ENCODE assay signal across 23 cellular contexts in the genomic region with DNA sequence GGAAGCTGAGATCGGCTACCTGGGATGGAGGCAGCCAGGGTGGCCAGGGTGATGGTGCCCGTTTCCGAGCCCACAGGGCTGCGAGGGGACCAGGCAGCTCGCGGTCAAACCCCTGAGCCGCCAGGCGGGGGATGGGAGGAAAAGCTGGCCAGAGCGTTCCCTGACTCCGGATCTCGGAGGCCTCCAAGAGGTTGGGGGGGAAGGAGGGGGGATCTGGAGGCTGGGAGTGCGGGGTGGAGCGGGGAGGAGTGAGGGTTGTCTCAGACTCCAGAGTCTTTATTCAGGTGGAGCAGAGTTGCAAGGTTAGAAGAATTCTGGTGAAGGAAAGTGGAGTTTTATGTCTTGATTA. TPM values are rescaled to one million over a fixed set of nuclear protein-coding genes. Genes with fewer than 3 reads are reported as not detected.
DNase-seq lines count a peak whose midpoint lies in the region; ATAC-seq, FAIRE-seq and TF ChIP-seq lines count a peak whose summit lies in the region.
"Had no signal": no experiment of that assay in that cellular context is flagged by ENCODE, and none has a peak within 500 bp of the region (broad histone marks: within the 10 kb centered on the region; RNA-seq: fewer than 3 reads in every experiment).

No MANE protein-coding gene starts in this region.

- H3K27me3 ChIP-seq in HUES64 (ENCODE audit: insufficient read depth, low read length) = peaks cover 58% of the 10 kb centered on the region

- H3K9me3 Mint-ChIP-seq in endothelial cell (ENCODE audit: unreplicated experiment) = peaks cover 4% of the 10 kb centered on the region

- peaks cover 37% of the 10 kb centered on the region for H3K4me1 ChIP-seq in A549
- H3K4me1 ChIP-seq in HUES64 (ENCODE audit: insufficient read depth, low read length) = peaks cover 3% of the 10 kb centered on the region; the same call in 1 of the 2 replicates
- H3K4me1 ChIP-seq: adrenal gland had no signal

- CTCF ChIA-PET in A549 (lab: Yijun Ruan, JAX) = interaction anchor here (0.6 to 3.8 kb wide), 4 partner anchors 10 to 133 kb away, joined by 3 to 25 read pairs (median 4); no protein-coding TSS in a partner anchor

- TF ChIP-seq CTCF in A549 (IDR thresholded peaks at IDR 0.05) (no peak), endothelial cell (IDR thresholded peaks at IDR 0.05; ENCODE audit: unreplicated experiment) (no peak)

- H3K27ac Mint-ChIP-seq in endothelial cell (ENCODE audit: unreplicated experiment) = peak overlapping the region; percentile 26
- H3K27ac Mint-ChIP-seq: T-helper 17 cell had no signal

- no peak for DNase-seq in A549 (ENCODE audit: low read depth in 1 of 2, low spot score in 1 of 2)
- DNase-seq in endothelial cell (ENCODE audit: low spot score) = no peak
- DNase-seq in medulla oblongata (ENCODE audit: extremely low spot score) = peak; percentile 24
- no peak for DNase-seq in COLO829 (ENCODE audit: low spot score)
- no peak for DNase-seq in urothelium cell line (ENCODE audit: low spot score)
- DNase-seq in SIG-M5 treated with dmso at 0.1 percent for 504 hours (lab: John Stamatoyannopoulos, UW; ENCODE audit: unreplicated experiment) = no peak
- DNase-seq: activated CD4-positive, CD25-positive, alpha-beta regulatory T cell; adrenal gland; DMS53; erythroblast; KG1; left cardiac atrium; stimulated activated CD4-positive, alpha-beta T cell treated with anti-CD3 and anti-CD28 coated beads, Interleukin-15, amount 100 ng/mL, for 24 hours; T-helper 17 cell; uterus had no signal

- peaks cover 8% of the 10 kb centered on the region for H3K36me3 Mint-ChIP-seq in endothelial cell (ENCODE audit: low read depth, unreplicated experiment)

- TF ChIP-seq RAD21 in A549 (conservative IDR thresholded peaks at IDR 0.05 in 1 of 2, IDR thresholded peaks at IDR 0.05 in 1 of 2) = no peak

- WGBS in A549 (ENCODE audit: missing lambda C conversion rate) = 48% methylated on average over 10 of the region's 13 CpGs
- 1% methylated on average over 13 of the region's 13 CpGs for WGBS in HUES64

- FAIRE-seq in A549 (lab: Jason Lieb, UNC) (no peak), urothelium cell line (lab: Jason Lieb, UNC) (no peak)

- H3K36me3 ChIP-seq in HUES64 (ENCODE audit: insufficient read depth, low read length) = peaks cover 2% of the 10 kb centered on the region; the same call in 1 of the 2 replicates
- H3K36me3 ChIP-seq: adrenal gland, uterus had no signal

- H3K4me3 ChIP-seq in A549 = peak overlapping the region; percentile 70
- H3K4me3 ChIP-seq in HUES64 (ENCODE audit: low read length) = peak overlapping the region; percentile 89
- H3K4me3 ChIP-seq: adrenal gland, uterus had no signal

- H3K27me3 Mint-ChIP-seq in endothelial cell (ENCODE audit: unreplicated experiment) = peaks cover 38% of the 10 kb centered on the region

- ATAC-seq in A549 (no peak), GM19328 (IDR thresholded peaks at IDR 0.05; ENCODE audit: unreplicated experiment) (no peak)
- ATAC-seq: left cardiac atrium, Right ventricle myocardium inferior, T-helper 17 cell had no signal

- no peaks in the 10 kb centered on the region for H3K9me3 ChIP-seq in A549
- no peaks in the 10 kb centered on the region for H3K9me3 ChIP-seq in HUES64 (ENCODE audit: insufficient read depth, low read depth, low read length)
- H3K9me3 ChIP-seq: adrenal gland, uterus had no signal

- peak overlapping the region; percentile 64; the same call in 1 of the 2 replicates for H3K9ac ChIP-seq in HUES64 (ENCODE audit: low read depth, low read length)

- H3K4me1 Mint-ChIP-seq in endothelial cell (ENCODE audit: unreplicated experiment) = peaks cover 25% of the 10 kb centered on the region

- peak overlapping the region in 1 of 2 experiments; percentile 82; a peak in 4 of 6 replicates for H3K27ac ChIP-seq in A549
- H3K27ac ChIP-seq in HUES64 (ENCODE audit: low read depth, low read length) = no peak overlapping the region
- H3K27ac ChIP-seq: adrenal gland, coronary artery, uterus had no signal

- no peak for TF ChIP-seq EP300 in A549 (IDR thresholded peaks at IDR 0.05)

- TF ChIP-seq POLR2A in A549 (IDR thresholded peaks at IDR 0.05; ENCODE audit: low read length) = no peak

- POLR2A ChIA-PET in A549 (lab: Yijun Ruan, JAX) = interaction anchor here (0.7 kb wide), 1 partner anchor 18 kb away, joined by 6 read pairs; no protein-coding TSS in a partner anchor

- peak overlapping the region; percentile 92 for H3K4me2 ChIP-seq in A549

- H3K4me3 Mint-ChIP-seq in endothelial cell (ENCODE audit: unreplicated experiment) = peak overlapping the region; percentile 63
- H3K4me3 Mint-ChIP-seq: T-helper 17 cell had no signal

TF ChIP-seq in A549, 52 proteins besides CTCF, POLR2A, EP300 and RAD21:
- no peak for TF ChIP-seq CEBPB (IDR thresholded peaks at IDR 0.05)
- TF ChIP-seq, protein P1, sequence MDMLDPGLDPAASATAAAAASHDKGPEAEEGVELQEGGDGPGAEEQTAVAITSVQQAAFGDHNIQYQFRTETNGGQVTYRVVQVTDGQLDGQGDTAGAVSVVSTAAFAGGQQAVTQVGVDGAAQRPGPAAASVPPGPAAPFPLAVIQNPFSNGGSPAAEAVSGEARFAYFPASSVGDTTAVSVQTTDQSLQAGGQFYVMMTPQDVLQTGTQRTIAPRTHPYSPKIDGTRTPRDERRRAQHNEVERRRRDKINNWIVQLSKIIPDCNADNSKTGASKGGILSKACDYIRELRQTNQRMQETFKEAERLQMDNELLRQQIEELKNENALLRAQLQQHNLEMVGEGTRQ (IDR thresholded peaks at IDR 0.05) = no peak

RNA-seq across cellular contexts. Expression of a gene that starts 1.1 kb away (rescaled TPM):
- polyA plus RNA-seq in A549 (2011; rRNA removed) = 11.5 and 12.8 TPM in 2 replicates
- polyA plus RNA-seq in A549 (2012; cell fraction: cytosol; rRNA removed) = 26.4 and 37.4 TPM in 2 replicates
- polyA plus RNA-seq in A549 (2012; cell fraction: nucleus; rRNA removed) = 33.7 and 37.2 TPM in 2 replicates
- polyA plus RNA-seq in A549 (2017; fragmentation: RNase III; extraction: RNeasy Plus Mini Kit Qiagen cat#74134 plus additional on column Dnase treatment) = 6.3 to 7.6 TPM (median 6.8 TPM) in 3 replicates
- 6.0 and 7.6 TPM in 2 replicates for polyA minus RNA-seq in A549 (2011; rRNA and poly(A)+ RNA removed)
- 19.4 TPM for polyA plus RNA-seq in HUES64 (2013, experiment 1 of 2)
- polyA plus RNA-seq in HUES64 (2013, experiment 2 of 2) = 38.6 TPM
- total RNA-seq in endothelial cell (ENCODE audit: unreplicated experiment) = 0.51 TPM
- total RNA-seq: A673; activated CD8-positive, alpha-beta memory T cell treated with anti-CD3 and anti-CD28 coated beads for 36 hours; left cardiac atrium; myocyte; Right ventricle myocardium inferior; T-helper 17 cell had no signal

RNA-seq across cellular contexts. Expression of a gene that starts 28.1 kb away (rescaled TPM):
- polyA plus RNA-seq in A549 (2011; rRNA removed) (0.61 and 0.79 TPM in 2 replicates), A549 (2017; fragmentation: RNase III; extraction: RNeasy Plus Mini Kit Qiagen cat#74134 plus additional on column Dnase treatment) (0.81 to 0.96 TPM (median 0.81 TPM) in 3 replicates)
- 1.2 and 1.3 TPM in 2 replicates for polyA plus RNA-seq in A549 (2012; cell fraction: cytosol; rRNA removed)
- polyA plus RNA-seq in A549 (2012; cell fraction: nucleus; rRNA removed) = 8.9 and 9.2 TPM in 2 replicates
- 1.5 and 2.6 TPM in 2 replicates for polyA minus RNA-seq in A549 (2011; rRNA and poly(A)+ RNA removed)
- polyA plus RNA-seq in HUES64 (2013, experiment 1 of 2) = 3.2 TPM
- 4.6 TPM for polyA plus RNA-seq in HUES64 (2013, experiment 2 of 2)
- total RNA-seq in endothelial cell (ENCODE audit: unreplicated experiment) = 0.92 TPM
- total RNA-seq: activated CD8-positive, alpha-beta memory T cell treated with anti-CD3 and anti-CD28 coated beads for 36 hours; adrenal gland; left cardiac atrium; myocyte; pulmonary artery endothelial cell; Right ventricle myocardium inferior had no signal
- polyA plus RNA-seq: adrenal gland had no signal

RNA-seq across cellular contexts. Expression of a gene that starts 42.5 kb away (rescaled TPM):
- polyA plus RNA-seq in A549 (2011; rRNA removed) (37.7 and 56.1 TPM in 2 replicates), A549 (2017; fragmentation: RNase III; extraction: RNeasy Plus Mini Kit Qiagen cat#74134 plus additional on column Dnase treatment) (90.4 to 103 TPM (median 90.7 TPM) in 3 replicates)
- polyA plus RNA-seq in A549 (2012; cell fraction: cytosol; rRNA removed) = 83.9 and 158 TPM in 2 replicates
- 385 and 422 TPM in 2 replicates for polyA plus RNA-seq in A549 (2012; cell fraction: nucleus; rRNA removed)
- 50.8 and 63.0 TPM in 2 replicates for polyA minus RNA-seq in A549 (2011; rRNA and poly(A)+ RNA removed)
- polyA plus RNA-seq in HUES64 (2013, experiment 1 of 2) = 40.2 TPM
- 49.6 TPM for polyA plus RNA-seq in HUES64 (2013, experiment 2 of 2)
- total RNA-seq in endothelial cell (ENCODE audit: unreplicated experiment) = 123 TPM

RNA-seq across cellular contexts. Expression of a gene that starts 52.6 kb away (rescaled TPM):
- polyA plus RNA-seq in A549 (2011; rRNA removed) (1.1 and 1.5 TPM in 2 replicates), A549 (2017; fragmentation: RNase III; extraction: RNeasy Plus Mini Kit Qiagen cat#74134 plus additional on column Dnase treatment) (4.6 to 6.9 TPM (median 5.8 TPM) in 3 replicates)
- 0.69 and 0.74 TPM in 2 replicates for polyA plus RNA-seq in A549 (2012; cell fraction: cytosol; rRNA removed)
- 3.2 and 5.0 TPM in 2 replicates for polyA plus RNA-seq in A549 (2012; cell fraction: nucleus; rRNA removed)
- polyA minus RNA-seq in A549 (2011; rRNA and poly(A)+ RNA removed) = 0.87 and 1.3 TPM in 2 replicates
- 1.6 TPM for polyA plus RNA-seq in HUES64 (2013, experiment 1 of 2)
- 2.5 TPM for polyA plus RNA-seq in HUES64 (2013, experiment 2 of 2)
- 12.9 TPM for total RNA-seq in endothelial cell (ENCODE audit: unreplicated experiment)
- total RNA-seq: activated CD8-positive, alpha-beta memory T cell treated with anti-CD3 and anti-CD28 coated beads for 36 hours had no signal
